Comparison of ENCODE assay signal across 12 cellular contexts in the genomic region with DNA sequence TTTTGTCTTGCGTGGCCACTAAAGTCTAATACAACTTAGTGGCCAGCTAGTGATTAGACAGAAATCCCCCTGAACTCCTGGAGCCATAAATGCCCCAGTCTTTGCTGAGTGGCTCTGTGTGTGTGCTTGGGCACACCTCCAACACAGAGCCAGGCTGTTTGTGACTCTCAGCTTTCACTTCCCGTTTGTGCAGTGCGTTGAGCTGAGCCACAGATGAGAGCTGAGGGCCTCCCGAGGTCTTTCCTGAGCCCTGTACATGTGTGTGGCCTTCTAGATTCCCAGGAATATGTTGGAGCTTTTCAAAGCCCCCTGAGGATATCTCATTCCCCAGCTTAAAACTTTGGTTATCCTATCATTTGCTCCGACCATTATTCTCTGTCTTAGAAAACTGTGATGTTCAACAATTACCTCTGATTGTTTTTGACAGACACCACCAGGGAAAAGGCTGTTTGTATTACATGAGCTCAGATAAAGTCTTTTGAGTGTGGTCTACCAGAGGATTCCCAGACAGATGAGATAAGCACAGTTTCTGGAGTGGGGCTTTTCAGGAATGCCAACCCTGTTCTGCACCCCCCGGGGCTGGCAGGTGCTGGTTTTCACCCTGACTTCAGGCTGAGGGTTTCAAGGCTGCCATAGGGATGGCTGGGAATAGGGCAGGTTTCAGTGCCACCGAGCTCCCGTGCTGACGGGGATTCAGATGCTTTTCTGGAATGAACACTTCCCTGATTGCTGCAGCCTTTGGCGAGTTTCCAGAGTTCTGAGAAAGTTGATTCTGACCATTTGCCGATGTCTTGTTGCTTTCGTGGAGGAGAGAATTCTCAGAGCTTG. TPM values are rescaled to one million over a fixed set of nuclear protein-coding genes. Genes with fewer than 3 reads are reported as not detected.
A peak's percentile ranks its signal among the peaks of the same experiment; 100 is the strongest.
DNase-seq lines count a peak whose midpoint lies in the region; ATAC-seq and TF ChIP-seq lines count a peak whose summit lies in the region.
"Had no signal": no experiment of that assay in that cellular context is flagged by ENCODE, and none has a peak within 500 bp of the region (broad histone marks: within the 10 kb centered on the region; RNA-seq: fewer than 3 reads in every experiment).

No MANE protein-coding gene starts in this region.

- TF ChIP-seq CTCF in prostate gland (IDR thresholded peaks at IDR 0.05): no peak

- peak overlapping the region; percentile 18 to 54 for H3K27ac ChIP-seq in prostate gland
- H3K27ac ChIP-seq: dorsolateral prefrontal cortex, SJSA1 had no signal

- H3K27me3 ChIP-seq in prostate gland (replicated peaks; ENCODE audit: insufficient read depth): no peaks in the 10 kb centered on the region
- H3K27me3 ChIP-seq: dorsolateral prefrontal cortex, SJSA1 had no signal

- H3K4me1 ChIP-seq in prostate gland (replicated peaks): peaks cover 7% of the 10 kb centered on the region
- H3K4me1 ChIP-seq: SJSA1 had no signal

- DNase-seq in NCI-H2029 (lab: John Stamatoyannopoulos, UW) (peak; percentile 39), prostate gland (ENCODE audit: low spot score) (peak; percentile 31), DMS153 (lab: John Stamatoyannopoulos, UW) (no peak), NCI-H524 (lab: John Stamatoyannopoulos, UW) (no peak)
- no peak for DNase-seq in central memory CD4-positive, alpha-beta T cell
- DNase-seq: DMS79, NCI-H1092 treated with DMSO at 0.1 percent for 48 hours had no signal

- peaks cover 42% of the 10 kb centered on the region for H3K4me1 Mint-ChIP-seq in dendritic cell treated with granulocyte-macrophage colony-stimulating factor and Interleukin-4, amounts not matched to agents 40 ng/mL and 50 ng/mL, for 4 days (ENCODE audit: low read depth)

- H3K36me3 ChIP-seq in prostate gland: peaks cover 0 to 9% of the 10 kb centered on the region in 2 donors

- no peak for TF ChIP-seq POLR2A in prostate gland (IDR thresholded peaks at IDR 0.05)

- H3K9me3 ChIP-seq in prostate gland: no peaks in the 10 kb centered on the region

- H3K4me3 ChIP-seq in prostate gland: no peak overlapping the region
- H3K4me3 ChIP-seq: dorsolateral prefrontal cortex, SJSA1 had no signal

- peak overlapping the region; percentile 60 for H3K4me3 Mint-ChIP-seq in dendritic cell treated with granulocyte-macrophage colony-stimulating factor and Interleukin-4, amounts not matched to agents 40 ng/mL and 50 ng/mL, for 4 days

- peaks cover 84% of the 10 kb centered on the region for H3K36me3 Mint-ChIP-seq in dendritic cell treated with granulocyte-macrophage colony-stimulating factor and Interleukin-4, amounts not matched to agents 40 ng/mL and 50 ng/mL, for 4 days (ENCODE audit: low read depth)

- ATAC-seq in GM18868 (IDR thresholded peaks at IDR 0.05; ENCODE audit: unreplicated experiment): peak; percentile 77
- ATAC-seq in GM19395 (IDR thresholded peaks at IDR 0.05; ENCODE audit: unreplicated experiment): no peak

- H3K27me3 Mint-ChIP-seq in dendritic cell treated with granulocyte-macrophage colony-stimulating factor and Interleukin-4, amounts not matched to agents 40 ng/mL and 50 ng/mL, for 4 days: no peaks in the 10 kb centered on the region

- peak overlapping the region; percentile 92 for H3K27ac Mint-ChIP-seq in dendritic cell treated with granulocyte-macrophage colony-stimulating factor and Interleukin-4, amounts not matched to agents 40 ng/mL and 50 ng/mL, for 4 days

- 52% methylated on average over 12 of the region's 12 CpGs for WGBS in prostate gland

- H3K9me3 Mint-ChIP-seq in dendritic cell treated with granulocyte-macrophage colony-stimulating factor and Interleukin-4, amounts not matched to agents 40 ng/mL and 50 ng/mL, for 4 days: peaks cover 13% of the 10 kb centered on the region

- intact Hi-C loops in dendritic cell treated with granulocyte-macrophage colony-stimulating factor and Interleukin-4, amounts not matched to agents 40 ng/mL and 50 ng/mL, for 4 days (cut with micrococcal nuclease): loop anchor here (5.0 kb wide), 1 partner anchor 120 kb away; the partner anchor contains the start of gene TPCN2
- intact Hi-C loops in prostate gland (cut with DNase I): loop anchor here (10.0 kb wide), 1 partner anchor 717 kb away; the partner anchor contains the start of gene CCND1

RNA-seq across cellular contexts. Expression of gene IGHMBP2, which starts 23.8 kb away (rescaled TPM):
- 10 to 100 TPM; 17.3 to 34.0 TPM for total RNA-seq in prostate gland

RNA-seq across cellular contexts. Expression of gene MRPL21, which starts 23.9 kb away (rescaled TPM):
- 10 to 100 TPM; 41.1 to 76.9 TPM for total RNA-seq in prostate gland

RNA-seq across cellular contexts. Expression of gene MRGPRD, which starts 53.3 kb away (rescaled TPM):
- not detected for total RNA-seq in prostate gland
- total RNA-seq: dorsolateral prefrontal cortex, SJSA1 had no signal

Comparison
In these comparisons a context has a peak if more than half of its experiments do, and no peak if none do; other contexts are left out.
1. DNase-seq: peak in NCI-H2029 (single experiment) and prostate gland (single experiment); none in central memory CD4-positive, alpha-beta T cell (single experiment), DMS153 (single experiment) and NCI-H524 (0 of 2).